In the genomic region with DNA sequence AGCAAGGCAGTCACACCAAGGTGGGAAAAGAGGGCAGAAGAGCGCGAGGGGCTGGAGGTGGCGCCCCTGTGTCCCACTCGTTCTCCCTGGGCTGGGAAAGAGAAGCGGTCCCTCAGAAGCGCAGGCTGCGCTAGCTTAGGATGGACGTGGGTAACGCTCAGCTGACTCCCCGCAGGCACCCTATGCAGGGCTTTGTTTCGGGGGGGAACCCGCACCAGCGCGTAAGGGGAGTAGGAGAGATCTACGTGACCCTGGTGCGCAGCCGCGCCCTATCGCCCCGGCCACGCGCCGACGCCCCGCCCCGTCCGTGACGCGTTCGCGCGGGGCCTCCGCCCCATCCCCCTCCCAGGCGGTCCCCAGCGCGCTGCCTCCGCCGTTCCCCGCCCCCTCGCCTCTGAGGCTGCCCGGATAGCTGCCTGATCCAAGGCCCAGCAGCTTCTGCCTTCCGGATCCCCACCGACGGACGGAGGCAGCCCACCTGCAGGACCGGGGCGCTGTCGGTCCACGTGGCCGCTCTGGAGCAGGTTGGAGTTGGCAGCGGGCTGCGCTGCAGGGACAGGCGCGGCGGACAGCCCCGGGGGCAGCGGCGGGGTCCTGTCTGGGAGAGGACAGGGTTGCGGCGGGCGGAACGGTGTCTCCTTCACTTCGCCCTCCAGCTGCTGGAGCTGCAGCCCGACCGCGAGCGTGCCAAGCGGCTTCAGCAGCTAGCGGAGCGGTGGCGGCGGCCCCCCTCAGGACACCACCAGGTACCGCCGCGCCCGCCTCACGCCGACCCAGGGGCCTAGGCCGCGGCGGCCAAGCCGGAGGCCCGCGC, we compare ENCODE assay signal across 8 cellular contexts. TPM values are rescaled to one million over a fixed set of nuclear protein-coding genes. Genes with fewer than 3 reads are reported as not detected.
DNase-seq lines count a peak whose midpoint lies in the region; ATAC-seq, FAIRE-seq and TF ChIP-seq lines count a peak whose summit lies in the region.

Gene VDAC2 (plus strand): TSS at position 604 of the 814 bp plus-strand sequence. CDS start 363 bp downstream, outside the sequence.

- peaks cover 0 to 10% of the 10 kb centered on the region in 2 experiments for H4K20me1 ChIP-seq in H1 (replicated peaks in 1 of 2; ENCODE audit: control insufficient read depth in 1 of 2, insufficient read depth in 2 of 2, low read length in 2 of 2)

- peak within 1 kb of the TSS; percentile 100 for H4K5ac ChIP-seq in H1 (ENCODE audit: insufficient read length, low read depth, low read length)

- 1% methylated on average over 51 of the region's 84 CpGs; no CpG with 5 or more reads in 1 of the 2 experiments for WGBS in H1 (ENCODE audit: extremely low coverage in 1 of 2, insufficient coverage in 1 of 2, insufficient read length in 1 of 2, insufficient replicate concordance in 2 of 2, low coverage in 1 of 2, low lambda C conversion rate in 2 of 2, missing lambda C conversion rate in 1 of 2), 2 experiments

- H2BK5ac ChIP-seq in H1 (ENCODE audit: low read depth, low read length), result peak within 1 kb of the TSS; percentile 100

- TF ChIP-seq CTCF in CD8-positive, alpha-beta T cell (IDR thresholded peaks at IDR 0.05), result no peak
- TF ChIP-seq CTCF in H1 (IDR thresholded peaks at IDR 0.05; ENCODE audit: control extremely low read depth in 1 of 3, insufficient read depth in 1 of 3, low read depth in 1 of 3, low read length in 3 of 3), result no peak

- peak within 1 kb of the TSS; percentile 90 for H3K4me3 ChIP-seq in CD8-positive, alpha-beta T cell (ENCODE audit: low read depth, low read length)
- H3K4me3 ChIP-seq in H1 (ENCODE audit: extremely low read depth in 1 of 4, insufficient read depth in 2 of 4, low read depth in 3 of 4, low read length in 4 of 4), result peak within 1 kb of the TSS; percentile 94 to 100 (median 96)

- peaks cover 28% of the 10 kb centered on the region for H3K4me1 ChIP-seq in CD8-positive, alpha-beta T cell (ENCODE audit: insufficient read depth, low read length)
- H3K4me1 ChIP-seq in H1 (replicated peaks in 1 of 4; ENCODE audit: control insufficient read depth in 3 of 4, insufficient read depth in 4 of 4, low read length in 3 of 4), result peaks cover 5 to 20% (median 9%) of the 10 kb centered on the region in 4 experiments

- peak within 1 kb of the TSS; percentile 81 to 92 for H3K4me2 ChIP-seq in H1 (ENCODE audit: insufficient read depth in 1 of 2, low read depth in 2 of 2, low read length in 2 of 2)

- peak within 1 kb of the TSS; percentile 100; the same call in 1 of the 2 replicates for H2BK15ac ChIP-seq in H1 (ENCODE audit: low read length)

- peak within 1 kb of the TSS; percentile 100 for H3K18ac ChIP-seq in H1 (ENCODE audit: extremely low read depth, low read length)

- H3K4me3 Mint-ChIP-seq in CD8-positive, alpha-beta T cell, result peak within 1 kb of the TSS; percentile 97

- no peaks in the 10 kb centered on the region for H3K27me3 Mint-ChIP-seq in CD8-positive, alpha-beta T cell (ENCODE audit: low read depth)

- no peak within 1 kb of the TSS for H3K23ac ChIP-seq in H1 (ENCODE audit: insufficient read length)

- TF ChIP-seq RAD21 in H1 (IDR thresholded peaks at IDR 0.05 in 1 of 2, conservative IDR thresholded peaks at IDR 0.05 in 1 of 2; ENCODE audit: low read depth in 2 of 2, low read length in 2 of 2), result no peak

- peak within 1 kb of the TSS; percentile 99 for H2BK12ac ChIP-seq in H1 (ENCODE audit: low read depth, low read length)

- H3K9ac ChIP-seq in H1 (replicated peaks in 1 of 4; ENCODE audit: extremely low read depth in 1 of 4, low read depth in 3 of 4, low read length in 3 of 4), result peak within 1 kb of the TSS; percentile 92 to 99 (median 94)

- no peak for TF ChIP-seq EP300 in H1 (IDR thresholded peaks at IDR 0.05; ENCODE audit: borderline replicate concordance in 1 of 2, low read depth in 2 of 2, low read length in 2 of 2)

- H3K9me3 ChIP-seq in CD8-positive, alpha-beta T cell (ENCODE audit: low read length), result no peaks in the 10 kb centered on the region
- no peaks in the 10 kb centered on the region for H3K9me3 ChIP-seq in H1 (ENCODE audit: insufficient read depth in 2 of 2, low read depth in 1 of 2, low read length in 1 of 2)

- H2AK5ac ChIP-seq in H1 (ENCODE audit: low read depth, low read length), result peak within 1 kb of the TSS; percentile 18; the same call in 1 of the 2 replicates

- DNase-seq in CD8-positive, alpha-beta T cell, result peak; percentile 93 to 99 (median 95)
- DNase-seq in NK-92 treated with Interleukin-12 subunit alpha and Interleukin-12 subunit beta, amount 100 ng/mL, for 24 hours (lab: John Stamatoyannopoulos, UW), result peak; percentile 86
- DNase-seq in activated CD8-positive, alpha-beta memory T cell treated with anti-CD3 and anti-CD28 coated beads for 4 hours (ENCODE audit: low read depth in 2 of 2), result peak; percentile 87 to 94
- DNase-seq in H1 (ENCODE audit: low read depth in 1 of 2, low spot score in 2 of 2), result peak in 1 of 2 experiments; percentile 95
- peak; percentile 99 for DNase-seq in mesenteric fat pad (ENCODE audit: low spot score)
- peak; percentile 90 for DNase-seq in stimulated activated CD8-positive, alpha-beta memory T cell treated with anti-CD3 and anti-CD28 coated beads, Interleukin-15, amount 100 ng/mL, for 24 hours (ENCODE audit: low read depth)

- H3K36me3 Mint-ChIP-seq in CD8-positive, alpha-beta T cell, result peaks cover 35% of the 10 kb centered on the region

- H3K4me1 Mint-ChIP-seq in CD8-positive, alpha-beta T cell (ENCODE audit: low read depth), result peaks cover 26% of the 10 kb centered on the region

- H3K79me2 ChIP-seq in H1 (ENCODE audit: control insufficient read depth in 1 of 2, insufficient read depth in 2 of 2, low read length in 2 of 2), result peaks cover 15 to 43% of the 10 kb centered on the region in 2 experiments

- peaks cover 15% of the 10 kb centered on the region for H3K36me3 ChIP-seq in CD8-positive, alpha-beta T cell (ENCODE audit: insufficient read depth, low read length)
- H3K36me3 ChIP-seq in H1 (ENCODE audit: control insufficient read depth in 2 of 4, insufficient read depth in 4 of 4, low read length in 3 of 4), result peaks cover 5 to 36% (median 19%) of the 10 kb centered on the region in 4 experiments; a peak in 7 of 8 replicates

- peak within 1 kb of the TSS; percentile 43; the same call in 1 of the 2 replicates for H2AFZ ChIP-seq in H1 (ENCODE audit: low read length)

- intact Hi-C loops in CD8-positive, alpha-beta T cell (cut with DNase I, micrococcal nuclease), result loop anchor here (1.0 kb wide), 6 partner anchors 20 to 1059 kb away; partner anchors contain the start of genes SAMD8 (in 2 of the 2), ADK (in 1 of the 2) and KAT6B (in 1 of the 2)

- H3K56ac ChIP-seq in H1 (replicated peaks; ENCODE audit: insufficient read length, low read depth, low read length), result peak within 1 kb of the TSS; percentile 99

- POLR2A ChIA-PET in CD8-positive, alpha-beta T cell (lab: Charles Lee), result interaction anchor here (0.6 to 4.0 kb wide), 12 partner anchors 9 to 1467 kb away, joined by 3 to 55 read pairs (median 6); partner anchors contain the start of gene SAMD8
- POLR2A ChIA-PET in H1 (lab: Charles Lee; ENCODE audit: partially characterized antibody), result interaction anchor here (1.3 to 36.7 kb wide), 10 partner anchors 10 to 104 kb away, joined by 5 to 801 read pairs (median 18); partner anchors contain the start of gene COMTD1

- no peak within 1 kb of the TSS for H3K14ac ChIP-seq in H1 (ENCODE audit: insufficient read length)

- H3K79me1 ChIP-seq in H1 (ENCODE audit: low read depth, low read length), result peaks cover 2% of the 10 kb centered on the region; the same call in 1 of the 2 replicates

- H3K27ac ChIP-seq in CD8-positive, alpha-beta T cell (ENCODE audit: low read depth, low read length), result peak within 1 kb of the TSS; percentile 99
- peak within 1 kb of the TSS; percentile 100 for H3K27ac ChIP-seq in H1 (ENCODE audit: low read depth, low read length)

- ATAC-seq in CD8-positive, alpha-beta T cell, result peak; percentile 89
- ATAC-seq in GM19452 (IDR thresholded peaks at IDR 0.05; ENCODE audit: unreplicated experiment) (peak; percentile 82), HG03575 (IDR thresholded peaks at IDR 0.05; ENCODE audit: extremely low read depth, insufficient number of reproducible peaks, low FRiP score, unreplicated experiment) (peak; percentile 72)

- H2BK120ac ChIP-seq in H1 (replicated peaks; ENCODE audit: low read depth, low read length), result peak within 1 kb of the TSS; percentile 97

- CTCF ChIA-PET in CD8-positive, alpha-beta T cell (lab: Charles Lee), result interaction anchor here (0.9 to 8.4 kb wide), 8 partner anchors 12 to 23 kb away, joined by 3 to 115 read pairs (median 4); partner anchors contain the start of gene COMTD1
- CTCF ChIA-PET in H1 (lab: Charles Lee; ENCODE audit: partially characterized antibody), result interaction anchor here (0.6 to 11.0 kb wide), 10 partner anchors 9 to 983 kb away, joined by 3 to 128 read pairs (median 6); partner anchors contain the start of gene COMTD1

- peak; percentile 50 to 89 for TF ChIP-seq POLR2A in H1 (IDR thresholded peaks at IDR 0.05; ENCODE audit: control extremely low read depth in 1 of 2, low read depth in 2 of 2, low read length in 2 of 2)

- H2BK20ac ChIP-seq in H1 (ENCODE audit: low read length), result peak within 1 kb of the TSS; percentile 93; the same call in 1 of the 2 replicates

- peak within 1 kb of the TSS; percentile 100 for H4K8ac ChIP-seq in H1 (ENCODE audit: extremely low read depth, insufficient read depth, low read length)

- peaks cover 10% of the 10 kb centered on the region for H3K23me2 ChIP-seq in H1 (ENCODE audit: low read depth, low read length)

- no peaks in the 10 kb centered on the region for H3K9me3 Mint-ChIP-seq in CD8-positive, alpha-beta T cell

- H3K27ac Mint-ChIP-seq in CD8-positive, alpha-beta T cell, result peak within 1 kb of the TSS; percentile 100

- no peak for FAIRE-seq in H1 (lab: Jason Lieb, UNC)

- no peaks in the 10 kb centered on the region for H3K27me3 ChIP-seq in CD8-positive, alpha-beta T cell (ENCODE audit: insufficient read depth, low read length)
- no peaks in the 10 kb centered on the region for H3K27me3 ChIP-seq in H1 (replicated peaks in 1 of 4; ENCODE audit: control insufficient read depth in 3 of 4, extremely low read depth in 1 of 4, insufficient read depth in 3 of 4, low read length in 3 of 4)

- peak within 1 kb of the TSS; percentile 100 for H4K91ac ChIP-seq in H1 (replicated peaks; ENCODE audit: insufficient read length, low read length)

- H3K4ac ChIP-seq in H1 (replicated peaks; ENCODE audit: insufficient read length, low read depth, low read length), result peak within 1 kb of the TSS; percentile 100

TF ChIP-seq in H1, 55 proteins besides CTCF, POLR2A, EP300 and RAD21 (continues in another document):
- no peak for TF ChIP-seq SUZ12 (IDR thresholded peaks at IDR 0.05; ENCODE audit: low read length)

RNA-seq across cellular contexts. Expression of gene VDAC2, which starts in this region (rescaled TPM):
- total RNA-seq in CD8-positive, alpha-beta T cell, result 100 to 1,000 TPM; 184 to 187 TPM
- total RNA-seq in H1 (2021; fragmentation: NEBNext Ultra II Directional; extraction: Animal tissue kit (Norgen Biotek cat#: 25700)), result 284 and 287 TPM in 2 replicates
- 61.8 and 89.8 TPM in 2 replicates for polyA plus RNA-seq in H1 (2011; rRNA removed)
- polyA plus RNA-seq in H1 (2011; cell fraction: cytosol; rRNA removed), result 96.8 TPM
- polyA plus RNA-seq in H1 (2011; cell fraction: nucleus; rRNA removed), result 39.8 TPM
- 219 to 342 TPM (median 230 TPM) in 4 replicates for polyA plus RNA-seq in H1 (2012, experiment 1 of 2)
- polyA plus RNA-seq in H1 (2012, experiment 2 of 2), result 112 TPM
- polyA plus RNA-seq in H1 (2013, experiment 1 of 2), result 194 TPM
- polyA plus RNA-seq in H1 (2013, experiment 2 of 2), result 189 TPM
- 57.0 and 61.8 TPM in 2 replicates for polyA minus RNA-seq in H1 (2011; rRNA and poly(A)+ RNA removed)
- 80.7 TPM for polyA minus RNA-seq in H1 (2011; cell fraction: cytosol; rRNA and poly(A)+ RNA removed)
- 72.0 TPM for polyA minus RNA-seq in H1 (2011; cell fraction: nucleus; rRNA and poly(A)+ RNA removed)
- total RNA-seq in mesenteric fat pad, result 164 TPM
